Comparison of ENCODE assay signal across 9 cellular contexts in genomic region chr20:3210346-3210745, GRCh38. TPM values are rescaled to one million over a fixed set of nuclear protein-coding genes. Genes with fewer than 3 reads are reported as not detected.
DNase-seq lines count a peak whose midpoint lies in the region; ATAC-seq, FAIRE-seq and TF ChIP-seq lines count a peak whose summit lies in the region.
"Had no signal": no experiment of that assay in that cellular context is flagged by ENCODE, and none has a peak within 500 bp of the region (broad histone marks: within the 10 kb centered on the region; RNA-seq: fewer than 3 reads in every experiment).

No MANE protein-coding gene starts in this region.

- H3K4me3 Mint-ChIP-seq in T-cell: peak overlapping the region; percentile 87 to 99 (median 95)

- POLR2A ChIA-PET in T-cell (lab: Charles Lee): no interaction called here

- no peak for TF ChIP-seq CTCF in fibroblast of villous mesenchyme (IDR thresholded peaks at IDR 0.05; ENCODE audit: insufficient read depth, low read depth, low read length)
- no peak for TF ChIP-seq CTCF in sigmoid colon (IDR thresholded peaks at IDR 0.05)

- no peak for TF ChIP-seq EP300 in sigmoid colon (IDR thresholded peaks at IDR 0.05)

- no peak for DNase-seq in GM19239 (ENCODE audit: insufficient read length, low spot score)
- DNase-seq in T-cell: no peak
- no peak for DNase-seq in fibroblast of villous mesenchyme (ENCODE audit: low read depth)
- DNase-seq in sigmoid colon: no peak
- DNase-seq in C1 segment of cervical spinal cord (lab: John Stamatoyannopoulos, UW): no peak
- DNase-seq in NCI-H446 (lab: John Stamatoyannopoulos, UW): no peak
- DNase-seq: SHP77 had no signal

- H3K4me1 Mint-ChIP-seq in T-cell: peaks cover 27 to 33% (median 28%) of the 10 kb centered on the region in 3 donors

- peak overlapping the region; percentile 98 for H3K4me3 ChIP-seq in fibroblast of villous mesenchyme (ENCODE audit: low read depth, low read length)
- peak overlapping the region; percentile 69 to 85 (median 76) for H3K4me3 ChIP-seq in sigmoid colon

- no peak for TF ChIP-seq POLR2A in sigmoid colon (IDR thresholded peaks at IDR 0.05)

- no peak for ATAC-seq in T-cell (replicated peaks in 1 of 4)
- no peak for ATAC-seq in GM21723 (IDR thresholded peaks at IDR 0.05; ENCODE audit: unreplicated experiment)
- no peak for ATAC-seq in GM19452 (IDR thresholded peaks at IDR 0.05; ENCODE audit: unreplicated experiment)

- 74 to 77% methylated on average over 2 of the region's 2 CpGs for WGBS in sigmoid colon, 2 donors

- peaks cover 0 to 13% (median 10%) of the 10 kb centered on the region in 4 donors for H3K4me1 ChIP-seq in sigmoid colon

- peaks cover 0 to 17% (median 4%) of the 10 kb centered on the region in 4 donors for H3K36me3 ChIP-seq in sigmoid colon

- peak; percentile 8 for FAIRE-seq in GM19239 (lab: Jason Lieb, UNC)

- H3K27me3 ChIP-seq in sigmoid colon: no peaks in the 10 kb centered on the region

- H3K9me3 Mint-ChIP-seq in T-cell: no peaks in the 10 kb centered on the region

- H3K27ac ChIP-seq in sigmoid colon: no peak overlapping the region

- CTCF ChIA-PET in T-cell (lab: Charles Lee): interaction anchor here in 1 of 2 donors (0.8 kb wide), 1 partner anchor 40 kb away, joined by 3 read pairs; no protein-coding TSS in a partner anchor

- H3K36me3 Mint-ChIP-seq in T-cell: peaks cover 12% of the 10 kb centered on the region

- H3K27ac Mint-ChIP-seq in T-cell: peak overlapping the region in 1 of 2 donors; percentile 39

- H3K9me3 ChIP-seq in sigmoid colon: no peaks in the 10 kb centered on the region

- intact Hi-C loops in sigmoid colon (cut with DNase I): no loop called here

- no peaks in the 10 kb centered on the region for H3K27me3 Mint-ChIP-seq in T-cell

RNA-seq across cellular contexts. Expression of gene ITPA, which starts 1.0 kb away (rescaled TPM):
- total RNA-seq in T-cell (10 to 100 TPM; 41.6 to 67.6 (median 61.8) TPM), fibroblast of villous mesenchyme (29.8 and 40.3 TPM in 2 replicates), sigmoid colon (10 to 100 TPM; 17.1 to 31.7 (median 22.6) TPM)
- polyA plus RNA-seq in sigmoid colon: 10 to 100 TPM; 47.4 to 92.5 (median 47.9) TPM

RNA-seq across cellular contexts. Expression of gene DDRGK1, which starts 5.9 kb away (rescaled TPM):
- 10 to 100 TPM; 44.6 to 76.3 (median 68.2) TPM for total RNA-seq in T-cell
- total RNA-seq in fibroblast of villous mesenchyme: 19.0 and 21.6 TPM in 2 replicates
- total RNA-seq in sigmoid colon: 10 to 100 TPM; 56.0 to 86.1 (median 73.6) TPM
- 10 to 100 TPM; 16.8 to 74.3 (median 19.9) TPM for polyA plus RNA-seq in sigmoid colon

RNA-seq across cellular contexts. Expression of gene SLC4A11, which starts 28.6 kb away (rescaled TPM):
- total RNA-seq in T-cell: 1 to 10 TPM in 3 of 5 donors, under 1 TPM in 2; 0.43 to 3.9 (median 1.4) TPM
- total RNA-seq in fibroblast of villous mesenchyme: 1.6 and 1.7 TPM in 2 replicates
- total RNA-seq in sigmoid colon: under 1 TPM in 1 of 4 donors, not detected in 3; 0.36 TPM
- 1 to 10 TPM in 1 of 3 donors, not detected in 2; 2.1 TPM for polyA plus RNA-seq in sigmoid colon

RNA-seq across cellular contexts. Expression of gene LZTS3, which starts 37.0 kb away (rescaled TPM):
- total RNA-seq in T-cell (10 to 100 TPM; 14.4 to 19.6 (median 15.3) TPM), fibroblast of villous mesenchyme (10.3 and 13.8 TPM in 2 replicates), sigmoid colon (1 to 10 TPM; 5.4 to 9.4 (median 8.4) TPM)
- 10 to 100 TPM in 1 of 3 donors, 1 to 10 TPM in 2; 2.4 to 10.5 (median 2.5) TPM for polyA plus RNA-seq in sigmoid colon

RNA-seq across cellular contexts. Expression of gene FASTKD5, which starts 50.7 kb away (rescaled TPM):
- total RNA-seq in T-cell (10 to 100 TPM; 23.2 to 33.5 (median 28.7) TPM), fibroblast of villous mesenchyme (10.3 and 19.0 TPM in 2 replicates), sigmoid colon (10 to 100 TPM in 2 of 4 donors, 1 to 10 TPM in 2; 9.1 to 12.5 (median 10.3) TPM)
- polyA plus RNA-seq in sigmoid colon: 10 to 100 TPM in 2 of 3 donors, 1 to 10 TPM in 1; 7.2 to 14.4 (median 11.3) TPM
